ENCODE assay signal across 21 cellular contexts in the genomic region with DNA sequence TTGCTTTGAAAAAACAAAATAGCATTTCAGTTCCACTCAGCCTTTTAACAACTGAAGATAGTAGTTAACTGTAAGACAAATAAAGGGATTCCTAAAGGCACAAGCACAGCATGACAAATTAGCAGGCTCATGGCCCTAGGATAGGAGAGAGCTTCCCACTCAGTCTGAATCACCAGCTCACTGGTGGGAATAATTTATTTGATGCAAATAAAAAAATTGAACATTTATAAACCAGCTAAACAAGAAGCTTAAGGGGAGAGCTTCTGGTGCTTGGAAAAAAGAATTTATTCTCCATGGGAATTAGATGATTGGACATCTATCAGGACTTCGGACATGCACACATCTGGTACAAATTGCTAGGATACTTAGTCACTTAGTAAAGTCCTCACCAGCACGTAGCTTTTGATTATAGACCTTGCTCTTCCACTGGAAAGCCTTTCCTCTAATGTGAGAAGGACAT.
DNase-seq lines count a peak whose midpoint lies in the region; ATAC-seq and TF ChIP-seq lines count a peak whose summit lies in the region.
"Had no signal": no experiment of that assay in that cellular context is flagged by ENCODE, and none has a peak within 500 bp of the region (broad histone marks: within the 10 kb centered on the region; RNA-seq: fewer than 3 reads in every experiment).

No MANE protein-coding gene starts in this region.

- TF ChIP-seq CTCF in foreskin fibroblast (IDR thresholded peaks at IDR 0.05; ENCODE audit: low read depth, low read length) (no peak), tibial artery (IDR thresholded peaks at IDR 0.05) (no peak), thyroid gland (IDR thresholded peaks at IDR 0.05) (no peak)

- TF ChIP-seq POLR2A in thyroid gland (IDR thresholded peaks at IDR 0.05): no peak

- H3K36me3 ChIP-seq in SK-N-MC (ENCODE audit: insufficient read depth, low read length) (peaks cover 7% of the 10 kb centered on the region), tibial artery (no peaks in the 10 kb centered on the region), thyroid gland (no peaks in the 10 kb centered on the region)
- H3K36me3 ChIP-seq: adrenal gland, gastroesophageal sphincter, right lobe of liver, SJSA1 had no signal

- ATAC-seq in HG02759 (IDR thresholded peaks at IDR 0.05; ENCODE audit: unreplicated experiment): no peak
- ATAC-seq: activated CD4-positive, CD25-positive, alpha-beta regulatory T cell treated with anti-CD3 and anti-CD28 coated beads, Interleukin-2, amount 50 U/mL, for 24 hours; CD8-positive, alpha-beta T cell; gastroesophageal sphincter; left colon; right lobe of liver had no signal

- H3K4me1 ChIP-seq in tibial artery (peaks cover 0 to 54% (median 21%) of the 10 kb centered on the region in 4 donors), thyroid gland (no peaks in the 10 kb centered on the region)
- H3K4me1 ChIP-seq: adrenal gland, gastroesophageal sphincter, right lobe of liver had no signal

- H3K4me3 ChIP-seq in SK-N-MC: peak overlapping the region; percentile 14; the same call in 1 of the 2 replicates
- no peak overlapping the region for H3K4me3 ChIP-seq in foreskin fibroblast (ENCODE audit: low read depth in 1 of 2, low read length in 2 of 2)
- no peak overlapping the region for H3K4me3 ChIP-seq in tibial artery
- no peak overlapping the region for H3K4me3 ChIP-seq in thyroid gland (replicated peaks in 1 of 3)
- H3K4me3 ChIP-seq: adrenal gland, gastroesophageal sphincter, right lobe of liver, SJSA1 had no signal

- H3K27ac ChIP-seq in SK-N-MC (peak overlapping the region; percentile 99), tibial artery (peak overlapping the region; percentile 39 to 66), thyroid gland (no peak overlapping the region)
- H3K27ac ChIP-seq: adrenal gland, gastroesophageal sphincter, right lobe of liver, SJSA1 had no signal

- DNase-seq in ELR (ENCODE audit: low read depth) (peak; percentile 52), SK-N-MC (ENCODE audit: low read depth, low spot score) (peak; percentile 78), foreskin fibroblast (peak; percentile 61 to 77), tibial artery (no peak), thyroid gland (no peak), NCI-H2171 (lab: John Stamatoyannopoulos, UW) (no peak)
- DNase-seq: adrenal gland; CD8-positive, alpha-beta T cell; DND-41; left colon; NCI-H1048; NCI-H2029 treated with DMSO at 0.1 percent for 48 hours; NCI-H526; occipital lobe; right lobe of liver; stimulated activated CD4-positive, alpha-beta T cell treated with anti-CD3 and anti-CD28 coated beads, Interleukin-2, amount 100 ng/mL, for 24 hours; substantia nigra had no signal

- peak overlapping the region; percentile 75 for H3K9ac ChIP-seq in SK-N-MC (ENCODE audit: insufficient read length)

- intact Hi-C loops in tibial artery (cut with DNase I; ENCODE audit: low total_unique reads) (no loop called here), thyroid gland (cut with DNase I) (no loop called here)

- no peaks in the 10 kb centered on the region for H3K9me3 ChIP-seq in SK-N-MC (ENCODE audit: low read depth, low read length)
- no peaks in the 10 kb centered on the region for H3K9me3 ChIP-seq in tibial artery
- no peaks in the 10 kb centered on the region for H3K9me3 ChIP-seq in thyroid gland
- H3K9me3 ChIP-seq: adrenal gland, gastroesophageal sphincter, right lobe of liver had no signal

- no peaks in the 10 kb centered on the region for H3K27me3 ChIP-seq in tibial artery
- H3K27me3 ChIP-seq in thyroid gland: no peaks in the 10 kb centered on the region
- H3K27me3 ChIP-seq: adrenal gland, gastroesophageal sphincter, right lobe of liver, SJSA1 had no signal

- WGBS in thyroid gland, 2 donors: 59 to 71% methylated on average over 2 of the region's 2 CpGs

Comparison
In these comparisons a context has a peak if more than half of its experiments do, and no peak if none do; other contexts are left out.
1. DNase-seq: peak in ELR (single experiment), SK-N-MC (single experiment) and foreskin fibroblast (2 of 2); none in tibial artery (0 of 2), thyroid gland (0 of 2) and NCI-H2171 (single experiment).
2. H3K27ac ChIP-seq: peak in SK-N-MC (single experiment) and tibial artery (2 of 2); none in thyroid gland (0 of 3).